ENCODE assay signal across 10 cellular contexts in genomic region chr1:223738465-223739365, GRCh38. TPM values are rescaled to one million over a fixed set of nuclear protein-coding genes. Genes with fewer than 3 reads are reported as not detected.
A peak's percentile ranks its signal among the peaks of the same experiment; 100 is the strongest.
DNase-seq lines count a peak whose midpoint lies in the region; ATAC-seq, FAIRE-seq and TF ChIP-seq lines count a peak whose summit lies in the region.
"Had no signal": no experiment of that assay in that cellular context is flagged by ENCODE, and none has a peak within 500 bp of the region (broad histone marks: within the 10 kb centered on the region; RNA-seq: fewer than 3 reads in every experiment).

No MANE protein-coding gene starts in this region.

- H3K27me3 ChIP-seq in RWPE2 (ENCODE audit: insufficient read depth, poor library complexity, severe bottlenecking), result no peaks in the 10 kb centered on the region
- H3K27me3 ChIP-seq in heart left ventricle, result no peaks in the 10 kb centered on the region
- no peaks in the 10 kb centered on the region for H3K27me3 ChIP-seq in prostate gland (replicated peaks; ENCODE audit: insufficient read depth)

- 62 to 69% (median 65%) methylated on average over 14 of the region's 14 CpGs for WGBS in heart left ventricle, 4 donors
- whole genome bisulfite sequencing in prostate gland, result 38% methylated on average over 14 of the region's 14 CpGs

- FAIRE-seq in D721Med (lab: Jason Lieb, UNC), result no peak
- FAIRE-seq: TTC549 had no signal

- in situ Hi-C loops in Caki2 (cut with HindIII; ENCODE audit: low pct_unique_long_range_greater_than_20kb, low sequenced_read_pairs), result no loop called here

- TF ChIP-seq POLR2A in heart left ventricle (IDR thresholded peaks at IDR 0.05) (no peak), prostate gland (IDR thresholded peaks at IDR 0.05) (no peak)

- H3K4me1 ChIP-seq in RWPE2 (ENCODE audit: insufficient read depth, poor library complexity, severe bottlenecking), result peaks cover 39% of the 10 kb centered on the region
- peaks cover 8 to 74% (median 57%) of the 10 kb centered on the region in 12 donors for H3K4me1 ChIP-seq in heart left ventricle
- H3K4me1 ChIP-seq in prostate gland (replicated peaks), result peaks cover 16% of the 10 kb centered on the region

- peak; percentile 89 for DNase-seq in Caki2 (ENCODE audit: low read depth)
- no peak for DNase-seq in RWPE2 (ENCODE audit: low spot score)
- DNase-seq in heart left ventricle, result no peak
- DNase-seq in prostate gland (ENCODE audit: low spot score), result peak; percentile 78
- no peak for DNase-seq in D721Med (ENCODE audit: insufficient read length, low spot score)
- DNase-seq in OCI-M1 (lab: John Stamatoyannopoulos, UW), result no peak
- DNase-seq: NK-92 treated with Interleukin-12 subunit alpha and Interleukin-12 subunit beta, amount 100 ng/mL, for 24 hours had no signal

- peak; percentile 19; the same call in 2 of the 3 replicates for ATAC-seq in RWPE2 (ENCODE audit: low read depth)
- ATAC-seq in heart left ventricle, result peak in 1 of 4 donors; percentile 32
- no peak for ATAC-seq in HG03457 (IDR thresholded peaks at IDR 0.05; ENCODE audit: unreplicated experiment)
- no peak for ATAC-seq in GM18858 (IDR thresholded peaks at IDR 0.05; ENCODE audit: unreplicated experiment)

- H3K27ac ChIP-seq in RWPE2 (ENCODE audit: poor library complexity, severe bottlenecking) (peak overlapping the region; percentile 85), heart left ventricle (peak overlapping the region in 10 of 12 donors; percentile 32 to 78 (median 67)), prostate gland (peak overlapping the region; percentile 72 to 75)

- H3K36me3 ChIP-seq in RWPE2 (ENCODE audit: low read depth), result peaks cover 55% of the 10 kb centered on the region
- peaks cover 0 to 36% (median under 1%) of the 10 kb centered on the region in 9 donors for H3K36me3 ChIP-seq in heart left ventricle
- no peaks in the 10 kb centered on the region for H3K36me3 ChIP-seq in prostate gland

- H3K9me3 ChIP-seq in RWPE2 (ENCODE audit: severe bottlenecking) (no peaks in the 10 kb centered on the region), heart left ventricle (no peaks in the 10 kb centered on the region), prostate gland (no peaks in the 10 kb centered on the region)

- intact Hi-C loops in heart left ventricle (cut with DNase I), result no loop called here
- intact Hi-C loops in prostate gland (cut with DNase I), result no loop called here

- no peak overlapping the region for H3K4me3 ChIP-seq in RWPE2 (ENCODE audit: severe bottlenecking)
- H3K4me3 ChIP-seq in heart left ventricle, result no peak overlapping the region
- no peak overlapping the region for H3K4me3 ChIP-seq in prostate gland

- no peak for TF ChIP-seq CTCF in RWPE2 (IDR thresholded peaks at IDR 0.05; ENCODE audit: poor library complexity, severe bottlenecking)
- TF ChIP-seq CTCF in heart left ventricle (IDR thresholded peaks at IDR 0.05), result no peak
- no peak for TF ChIP-seq CTCF in prostate gland (IDR thresholded peaks at IDR 0.05)
- TF ChIP-seq CTCF in D721Med (IDR thresholded peaks at IDR 0.05; ENCODE audit: insufficient read depth, missing control alignments), result no peak

RNA-seq across cellular contexts. Expression of gene CAPN2, which starts 26.4 kb away (rescaled TPM):
- 226 and 227 TPM in 2 replicates for total RNA-seq in Caki2 (2014; rRNA removed; shearing (Covaris generic); ENCODE audit: low replicate concordance)
- 100 to 1,000 TPM in 2 of 9 donors, 10 to 100 TPM in 7; 60.2 to 115 (median 82.7) TPM for total RNA-seq in heart left ventricle
- polyA plus RNA-seq in heart left ventricle, result 10 to 100 TPM; 54.4 to 75.7 TPM
- total RNA-seq in prostate gland, result 100 to 1,000 TPM in 1 of 2 donors, 10 to 100 TPM in 1; 88.5 to 156 TPM

Comparison
In these comparisons a context has a peak if more than half of its experiments do, and no peak if none do; other contexts are left out.
1. DNase-seq: peak in Caki2 (single experiment) and prostate gland (single experiment); none in RWPE2 (single experiment), heart left ventricle (0 of 5), D721Med (single experiment) and OCI-M1 (single experiment).
2. Peak in every context shown above with its lines, with median percentiles within 50 percentile points of each other: H3K27ac ChIP-seq.